ENCODE assay signal across 8 cellular contexts in genomic region chr10:73910764-73911552, GRCh38.
DNase-seq lines count a peak whose midpoint lies in the region; ATAC-seq lines count a peak whose summit lies in the region.

PLAU (plus strand) TSS chr10:73911132; CDS start chr10:73911556, 424 bp downstream.

- peaks cover 2% of the 10 kb centered on the region for H3K36me3 Mint-ChIP-seq in central memory CD8-positive, alpha-beta T cell (ENCODE audit: insufficient read depth)

- H3K27ac Mint-ChIP-seq in central memory CD8-positive, alpha-beta T cell (ENCODE audit: low read depth): peak within 1 kb of the TSS; percentile 87

- peaks cover 38% of the 10 kb centered on the region for H3K27me3 Mint-ChIP-seq in central memory CD8-positive, alpha-beta T cell

- peak within 1 kb of the TSS; percentile 88 for H3K4me3 Mint-ChIP-seq in central memory CD8-positive, alpha-beta T cell

- peak; percentile 52 for ATAC-seq in HG03159 (IDR thresholded peaks at IDR 0.05; ENCODE audit: unreplicated experiment)
- peak; percentile 61 for ATAC-seq in central memory CD8-positive, alpha-beta T cell (replicated peaks; ENCODE audit: extremely low read depth, poor library complexity, severe bottlenecking)
- no peak for ATAC-seq in GM19467 (IDR thresholded peaks at IDR 0.05; ENCODE audit: unreplicated experiment)
- ATAC-seq in HG02973 (IDR thresholded peaks at IDR 0.05; ENCODE audit: unreplicated experiment): no peak

- H3K9me3 Mint-ChIP-seq in central memory CD8-positive, alpha-beta T cell: no peaks in the 10 kb centered on the region

- DNase-seq in EL: peak; percentile 56
- DNase-seq in T-helper 1 cell: peak in 4 of 5 donors; percentile 16 to 52 (median 24)
- DNase-seq in central memory CD8-positive, alpha-beta T cell (ENCODE audit: low spot score in 2 of 2): peak in 1 of 2 donors; percentile 32
- DNase-seq in left kidney (ENCODE audit: low read depth, low spot score): peak; percentile 74
- peak; percentile 31 for DNase-seq in stimulated activated CD4-positive, alpha-beta T cell treated with anti-CD3 and anti-CD28 coated beads, Interleukin-4, amount 100 ng/mL, for 24 hours

- peaks cover 27% of the 10 kb centered on the region for H3K4me1 Mint-ChIP-seq in central memory CD8-positive, alpha-beta T cell

Comparison
In these comparisons a context has a peak if more than half of its experiments do, and no peak if none do; other contexts are left out.
1. ATAC-seq: peak in HG03159 (single experiment) and central memory CD8-positive, alpha-beta T cell (single experiment); none in GM19467 (single experiment) and HG02973 (single experiment).